13 cellular contexts compared by ENCODE assay signal in genomic region chr18:36583155-36583745, GRCh38.
DNase-seq lines count a peak whose midpoint lies in the region; ATAC-seq and TF ChIP-seq lines count a peak whose summit lies in the region.
"Had no signal": no experiment of that assay in that cellular context is flagged by ENCODE, and none has a peak within 500 bp of the region (broad histone marks: within the 10 kb centered on the region; RNA-seq: fewer than 3 reads in every experiment).

No MANE protein-coding gene starts in this region.

- peaks cover 7% of the 10 kb centered on the region; the same call in 1 of the 2 replicates for H3K9me3 Mint-ChIP-seq in WTC11
- H3K9me3 Mint-ChIP-seq: naive B cell had no signal

- DNase-seq in WTC11 (ENCODE audit: low spot score) (peak; percentile 72), medulla oblongata (ENCODE audit: extremely low spot score) (peak; percentile 29), D341Med (ENCODE audit: low spot score) (no peak), NCI-H1436 treated with DMSO at 0.1 percent for 48 hours (lab: John Stamatoyannopoulos, UW) (no peak), HCEC 1CT (no peak), epidermal melanocyte (ENCODE audit: insufficient read length, low spot score) (no peak)
- DNase-seq: GF-D8, islet precursor cell, naive B cell, NCI-H2081, trophoblast cell had no signal

- peak overlapping the region; percentile 82 for H3K27ac Mint-ChIP-seq in WTC11

- ATAC-seq in GM18502 (IDR thresholded peaks at IDR 0.05; ENCODE audit: poor library complexity, unreplicated experiment): peak; percentile 65
- peak; percentile 76 for ATAC-seq in HG02798 (IDR thresholded peaks at IDR 0.05; ENCODE audit: poor library complexity, unreplicated experiment)
- ATAC-seq in WTC11: peak; percentile 99

- TF ChIP-seq CTCF in WTC11 (IDR thresholded peaks at IDR 0.05): no peak

- no peaks in the 10 kb centered on the region for H3K27me3 Mint-ChIP-seq in WTC11 (ENCODE audit: low read depth)

- no peak overlapping the region for H3K4me3 Mint-ChIP-seq in WTC11
- H3K4me3 Mint-ChIP-seq: naive B cell had no signal

- CTCF ChIA-PET in WTC11 (lab: Charles Lee): interaction anchor here (1.0 to 2.7 kb wide), 8 partner anchors 10 to 487 kb away, joined by 3 to 10 read pairs (median 3); no protein-coding TSS in a partner anchor

- peaks cover 52% of the 10 kb centered on the region for H3K4me1 Mint-ChIP-seq in WTC11
- H3K4me1 Mint-ChIP-seq: naive B cell had no signal

- no peaks in the 10 kb centered on the region for H3K36me3 Mint-ChIP-seq in WTC11
- H3K36me3 Mint-ChIP-seq: naive B cell had no signal

- POLR2A ChIA-PET in WTC11 (lab: Charles Lee): no interaction called here

TF ChIP-seq in WTC11, 78 proteins besides CTCF, POLR2A, EP300 and RAD21:
- no peak for TF ChIP-seq TEAD4 (CRISPR knock-in tag; IDR thresholded peaks at IDR 0.05)
- TF ChIP-seq FOXJ3 (CRISPR knock-in tag; IDR thresholded peaks at IDR 0.05; ENCODE audit: borderline replicate concordance): 0 out of 2 replicates have a peak, but pooled peaks have one; percentile 17
- TF ChIP-seq FOXK1 (CRISPR knock-in tag; IDR thresholded peaks at IDR 0.05): 0 out of 2 replicates have a peak, but pooled peaks have one; percentile 35
- TF ChIP-seq ZNF423 (CRISPR knock-in tag; IDR thresholded peaks at IDR 0.05): peak; percentile 63
- TF ChIP-seq, protein P1, sequence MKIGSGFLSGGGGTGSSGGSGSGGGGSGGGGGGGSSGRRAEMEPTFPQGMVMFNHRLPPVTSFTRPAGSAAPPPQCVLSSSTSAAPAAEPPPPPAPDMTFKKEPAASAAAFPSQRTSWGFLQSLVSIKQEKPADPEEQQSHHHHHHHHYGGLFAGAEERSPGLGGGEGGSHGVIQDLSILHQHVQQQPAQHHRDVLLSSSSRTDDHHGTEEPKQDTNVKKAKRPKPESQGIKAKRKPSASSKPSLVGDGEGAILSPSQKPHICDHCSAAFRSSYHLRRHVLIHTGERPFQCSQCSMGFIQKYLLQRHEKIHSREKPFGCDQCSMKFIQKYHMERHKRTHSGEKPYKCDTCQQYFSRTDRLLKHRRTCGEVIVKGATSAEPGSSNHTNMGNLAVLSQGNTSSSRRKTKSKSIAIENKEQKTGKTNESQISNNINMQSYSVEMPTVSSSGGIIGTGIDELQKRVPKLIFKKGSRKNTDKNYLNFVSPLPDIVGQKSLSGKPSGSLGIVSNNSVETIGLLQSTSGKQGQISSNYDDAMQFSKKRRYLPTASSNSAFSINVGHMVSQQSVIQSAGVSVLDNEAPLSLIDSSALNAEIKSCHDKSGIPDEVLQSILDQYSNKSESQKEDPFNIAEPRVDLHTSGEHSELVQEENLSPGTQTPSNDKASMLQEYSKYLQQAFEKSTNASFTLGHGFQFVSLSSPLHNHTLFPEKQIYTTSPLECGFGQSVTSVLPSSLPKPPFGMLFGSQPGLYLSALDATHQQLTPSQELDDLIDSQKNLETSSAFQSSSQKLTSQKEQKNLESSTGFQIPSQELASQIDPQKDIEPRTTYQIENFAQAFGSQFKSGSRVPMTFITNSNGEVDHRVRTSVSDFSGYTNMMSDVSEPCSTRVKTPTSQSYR (CRISPR knock-in tag; IDR thresholded peaks at IDR 0.05): peak; percentile 88

Comparison
In these comparisons a context has a peak if more than half of its experiments do, and no peak if none do; other contexts are left out.
1. DNase-seq: peak in WTC11 (single experiment) and medulla oblongata (single experiment); none in D341Med (single experiment), NCI-H1436 treated with DMSO at 0.1 percent for 48 hours (single experiment), HCEC 1CT (single experiment) and epidermal melanocyte (single experiment).
2. Peak in every context shown above with its lines, with median percentiles within 50 percentile points of each other: ATAC-seq.